12 cellular contexts compared by ENCODE assay signal in the genomic region with DNA sequence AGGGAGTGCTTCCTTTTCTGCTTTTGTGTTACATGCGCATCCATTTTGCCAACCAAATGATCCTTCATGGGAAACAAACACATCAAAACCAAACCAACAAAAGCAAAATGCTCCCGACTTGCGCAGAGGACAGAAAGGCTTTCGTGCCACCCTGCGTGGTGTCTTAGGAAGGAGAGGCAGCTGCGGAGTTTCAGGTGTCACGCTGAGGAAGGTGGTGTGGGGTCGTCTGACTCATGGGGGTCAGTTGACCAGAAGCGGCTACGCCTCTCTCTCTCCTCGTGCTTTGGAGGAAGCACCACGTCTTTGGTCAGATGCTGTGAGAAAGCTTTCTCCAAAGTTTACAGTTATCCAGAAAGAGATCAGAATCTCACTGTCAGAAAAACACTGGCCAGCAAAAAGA. TPM values are rescaled to one million over a fixed set of nuclear protein-coding genes. Genes with fewer than 3 reads are reported as not detected.
DNase-seq lines count a peak whose midpoint lies in the region; ATAC-seq, FAIRE-seq and TF ChIP-seq lines count a peak whose summit lies in the region.
"Had no signal": no experiment of that assay in that cellular context is flagged by ENCODE, and none has a peak within 500 bp of the region (broad histone marks: within the 10 kb centered on the region; RNA-seq: fewer than 3 reads in every experiment).

No MANE protein-coding gene starts in this region.

- CTCF ChIA-PET in PC-9 (lab: Charles Lee), result interaction anchor here (0.7 to 1.3 kb wide), 3 partner anchors 30 to 106 kb away, joined by 3 to 4 read pairs (median 3); no protein-coding TSS in a partner anchor

- H3K79me2 ChIP-seq in PC-9 (ENCODE audit: low read depth), result peaks cover 93% of the 10 kb centered on the region
- H3K79me2 ChIP-seq in osteoblast (ENCODE audit: insufficient read depth, low read length), result peaks cover 89% of the 10 kb centered on the region

- H3K9me3 ChIP-seq in PC-9 (ENCODE audit: insufficient read depth, low read depth) (no peaks in the 10 kb centered on the region), osteoblast (ENCODE audit: low read depth, low read length) (no peaks in the 10 kb centered on the region), kidney (ENCODE audit: control insufficient read depth in 1 of 2, low read length in 2 of 2) (no peaks in the 10 kb centered on the region)

- no peak overlapping the region for H3K9ac ChIP-seq in kidney (ENCODE audit: low read length in 2 of 2)

- no peak for TF ChIP-seq CTCF in AG10803 (conservative IDR thresholded peaks at IDR 0.05; ENCODE audit: low read length)
- TF ChIP-seq CTCF in PC-9 (conservative IDR thresholded peaks at IDR 0.05), result no peak
- no peak for TF ChIP-seq CTCF in osteoblast (IDR thresholded peaks at IDR 0.05; ENCODE audit: extremely low read depth, low read depth, low read length)
- no peak for TF ChIP-seq CTCF in kidney (IDR thresholded peaks at IDR 0.05; ENCODE audit: borderline replicate concordance, extremely low read depth, insufficient read depth)

- H4K20me1 ChIP-seq in PC-9 (ENCODE audit: insufficient read depth), result peaks cover 8% of the 10 kb centered on the region; the same call in 1 of the 2 replicates
- H4K20me1 ChIP-seq in osteoblast (ENCODE audit: insufficient read depth, low read length), result no peaks in the 10 kb centered on the region

- no peaks in the 10 kb centered on the region for H3K9me2 ChIP-seq in PC-9 (ENCODE audit: insufficient read depth)

- POLR2A ChIA-PET in PC-9 (lab: Charles Lee; ENCODE audit: unreplicated experiment), result interaction anchor here (0.6 to 2.7 kb wide), 5 partner anchors 8 to 1265 kb away, joined by 3 to 70 read pairs (median 7); a partner anchor contains a TSS

- FAIRE-seq in kidney (lab: Jason Lieb, UNC), result no peak

- H3K4me1 ChIP-seq in PC-9 (replicated peaks; ENCODE audit: insufficient read depth), result peaks cover 97% of the 10 kb centered on the region
- peaks cover 98% of the 10 kb centered on the region for H3K4me1 ChIP-seq in osteoblast (ENCODE audit: insufficient read depth, low read length)
- H3K4me1 ChIP-seq in kidney (ENCODE audit: control insufficient read depth in 1 of 2, insufficient read depth in 1 of 2, low read depth in 1 of 2, low read length in 2 of 2), result no peaks in the 10 kb centered on the region

- H3K4me3 ChIP-seq in AG10803 (ENCODE audit: low read length) (peak overlapping the region; percentile 11; the same call in 1 of the 2 replicates), PC-9 (peak overlapping the region; percentile 32; the same call in 1 of the 2 replicates), osteoblast (ENCODE audit: insufficient read depth, low read length) (peak overlapping the region; percentile 3), kidney (ENCODE audit: low read length in 2 of 2) (no peak overlapping the region)

- no peaks in the 10 kb centered on the region for H3K27me3 ChIP-seq in PC-9 (ENCODE audit: insufficient read depth, low read depth)
- no peaks in the 10 kb centered on the region for H3K27me3 ChIP-seq in osteoblast (ENCODE audit: insufficient read depth, low read length)

- ATAC-seq in HG03039 (IDR thresholded peaks at IDR 0.05; ENCODE audit: unreplicated experiment), result no peak

- H3K27ac ChIP-seq in PC-9 (peak overlapping the region; percentile 99), epithelial cell of prostate (peak overlapping the region; percentile 90), osteoblast (ENCODE audit: low read depth, low read length) (peak overlapping the region; percentile 96), kidney (ENCODE audit: low read depth in 2 of 2, low read length in 2 of 2) (no peak overlapping the region)

- intact Hi-C loops in PC-9 (cut with micrococcal nuclease; ENCODE audit: unreplicated experiment) (loop anchor here (2.0 to 10.0 kb wide), 5 partner anchors 50 to 1330 kb away; a partner anchor contains a TSS), kidney (cut with DNase I) (no loop called here)

- no peak for DNase-seq in AG10803 (ENCODE audit: low read depth)
- peak; percentile 85 to 87 for DNase-seq in PC-9
- DNase-seq in epithelial cell of prostate (ENCODE audit: low read depth, low spot score), result no peak
- no peak for DNase-seq in osteoblast (ENCODE audit: insufficient read length, low spot score, missing footprints)
- DNase-seq in NCI-H146 (lab: John Stamatoyannopoulos, UW), result no peak
- DNase-seq in kidney, result no peak
- DNase-seq in OCI-M1 (lab: John Stamatoyannopoulos, UW), result no peak
- DNase-seq: caudate nucleus, foreskin melanocyte, GF-D8, NCI-H2081 had no signal

- BruUV-seq in PC-9 (replicated peaks; lab: Mats Ljungman, UMichigan), result no TSS peak

- H3K36me3 ChIP-seq in PC-9 (ENCODE audit: low read depth) (peaks cover 65% of the 10 kb centered on the region), osteoblast (ENCODE audit: insufficient read depth, low read length) (peaks cover 38% of the 10 kb centered on the region), kidney (ENCODE audit: control insufficient read depth in 1 of 2, insufficient read depth in 2 of 2, low read length in 2 of 2) (no peaks in the 10 kb centered on the region)

- H3K4me2 ChIP-seq in PC-9 (peak overlapping the region; percentile 98), osteoblast (ENCODE audit: insufficient read depth, low read length) (peak overlapping the region; percentile 94)

- peaks cover 87% of the 10 kb centered on the region for H3F3A ChIP-seq in PC-9 (ENCODE audit: insufficient read depth, low read depth)

- H2AFZ ChIP-seq in PC-9, result no peak overlapping the region
- no peak overlapping the region for H2AFZ ChIP-seq in osteoblast (ENCODE audit: low read length)

RNA-seq across cellular contexts. Expression of a gene that starts 7.9 kb away (rescaled TPM):
- total RNA-seq in PC-9 (2021) (542 and 909 TPM in 2 replicates), osteoblast (106 and 114 TPM in 2 replicates), kidney (431 TPM)
- 45.1 TPM for polyA plus RNA-seq in kidney (ENCODE audit: insufficient read depth, low read depth, low replicate concordance)

Comparison
In these comparisons a context has a peak if more than half of its experiments do, and no peak if none do; other contexts are left out.
1. DNase-seq: peak in PC-9 (2 of 2); none in AG10803 (single experiment), epithelial cell of prostate (single experiment), osteoblast (single experiment), NCI-H146 (single experiment), kidney (single experiment) and OCI-M1 (single experiment).
2. H3K4me3 ChIP-seq: peak in AG10803 (single experiment), PC-9 (single experiment) and osteoblast (single experiment); none in kidney (0 of 2).
3. H3K27ac ChIP-seq: peak in PC-9 (single experiment), epithelial cell of prostate (single experiment) and osteoblast (single experiment); none in kidney (0 of 2).